ENCODE assay signal across 1 cellular context in genomic region chr17:39699818-39700147, GRCh38.
TF ChIP-seq lines count a peak whose summit lies in the region.

Gene ERBB2 (plus strand): TSS chr17:39700064. CDS start chr17:39700239, 175 bp downstream.

TF ChIP-seq in HEK293, 187 proteins besides CTCF, POLR2A, EP300 and RAD21 (continued from another document and continues in another):
- TF ChIP-seq REST (tag by site-specific recombination; IDR thresholded peaks at IDR 0.05) (no peak), ZNF654 (tag by site-specific recombination; IDR thresholded peaks at IDR 0.05; ENCODE audit: low read depth) (no peak), ZNF362 (tag by site-specific recombination; IDR thresholded peaks at IDR 0.05) (no peak), ZNF214 (tag by site-specific recombination; IDR thresholded peaks at IDR 0.05; ENCODE audit: borderline replicate concordance) (no peak), SP7 (tag by site-specific recombination; IDR thresholded peaks at IDR 0.05) (no peak; the same call in 1 of the 2 replicates), ZFP41 (tag by site-specific recombination; IDR thresholded peaks at IDR 0.05; ENCODE audit: borderline replicate concordance) (no peak), ZBTB44 (tag by site-specific recombination; IDR thresholded peaks at IDR 0.05) (no peak), ZNF664 (tag by site-specific recombination; IDR thresholded peaks at IDR 0.05) (no peak), HOXA7 (CRISPR knock-in tag; IDR thresholded peaks at IDR 0.05; ENCODE audit: borderline replicate concordance) (no peak), GFI1B (tag by site-specific recombination; IDR thresholded peaks at IDR 0.05) (no peak), GLIS2 (tag by site-specific recombination; IDR thresholded peaks at IDR 0.05) (peak; percentile 53), ZNF112 (tag by site-specific recombination; IDR thresholded peaks at IDR 0.05) (no peak), ZNF174 (tag by site-specific recombination; IDR thresholded peaks at IDR 0.05) (no peak), ZNF132 (tag by site-specific recombination; IDR thresholded peaks at IDR 0.05; ENCODE audit: borderline replicate concordance) (no peak), ZNF645 (tag by site-specific recombination; IDR thresholded peaks at IDR 0.05) (no peak), ZSCAN30 (tag by site-specific recombination; IDR thresholded peaks at IDR 0.05) (no peak), GLI4 (tag by site-specific recombination; IDR thresholded peaks at IDR 0.05) (no peak), ZNF223 (tag by site-specific recombination; IDR thresholded peaks at IDR 0.05) (no peak), ZNF830 (tag by site-specific recombination; IDR thresholded peaks at IDR 0.05; ENCODE audit: low read depth) (no peak), ZNF561 (tag by site-specific recombination; IDR thresholded peaks at IDR 0.05; ENCODE audit: borderline replicate concordance) (peak; percentile 86), ZNF585B (tag by site-specific recombination; IDR thresholded peaks at IDR 0.05) (no peak), PRDM2 (tag by site-specific recombination; IDR thresholded peaks at IDR 0.05; ENCODE audit: borderline replicate concordance) (no peak), SP3 (tag by site-specific recombination; IDR thresholded peaks at IDR 0.05) (0 out of 2 replicates have a peak, but pooled peaks have one; percentile 42), SP2 (tag by site-specific recombination; IDR thresholded peaks at IDR 0.05) (peak; percentile 67), ZNF391 (tag by site-specific recombination; IDR thresholded peaks at IDR 0.05; ENCODE audit: borderline replicate concordance, low read depth) (no peak), ZNF76 (tag by site-specific recombination; IDR thresholded peaks at IDR 0.05; ENCODE audit: borderline replicate concordance, low read depth) (peak; percentile 68; the same call in 1 of the 2 replicates), ZNF514 (tag by site-specific recombination; IDR thresholded peaks at IDR 0.05) (no peak), ZNF530 (tag by site-specific recombination; IDR thresholded peaks at IDR 0.05; ENCODE audit: low read depth) (no peak), MZF1 (tag by site-specific recombination; IDR thresholded peaks at IDR 0.05; ENCODE audit: borderline replicate concordance) (no peak), ZSCAN5A (tag by site-specific recombination; IDR thresholded peaks at IDR 0.05) (no peak), EGR2 (tag by site-specific recombination; IDR thresholded peaks at IDR 0.05; ENCODE audit: low read depth) (peak; percentile 69), ZNF560 (tag by site-specific recombination; IDR thresholded peaks at IDR 0.05; ENCODE audit: borderline replicate concordance) (no peak), ATF2 (tag by site-specific recombination; IDR thresholded peaks at IDR 0.05; ENCODE audit: low read depth) (no peak), ZNF416 (tag by site-specific recombination; IDR thresholded peaks at IDR 0.05) (no peak), KLF1 (tag by site-specific recombination; IDR thresholded peaks at IDR 0.05) (peak; percentile 14; the same call in 1 of the 2 replicates), ZNF292 (tag by site-specific recombination; IDR thresholded peaks at IDR 0.05; ENCODE audit: borderline replicate concordance, low read depth) (no peak), BCL11B (tag by site-specific recombination; IDR thresholded peaks at IDR 0.05; ENCODE audit: low read depth) (no peak), KLF17 (tag by site-specific recombination; IDR thresholded peaks at IDR 0.05) (no peak), ZNF692 (tag by site-specific recombination; IDR thresholded peaks at IDR 0.05) (no peak)
